In the genomic region with DNA sequence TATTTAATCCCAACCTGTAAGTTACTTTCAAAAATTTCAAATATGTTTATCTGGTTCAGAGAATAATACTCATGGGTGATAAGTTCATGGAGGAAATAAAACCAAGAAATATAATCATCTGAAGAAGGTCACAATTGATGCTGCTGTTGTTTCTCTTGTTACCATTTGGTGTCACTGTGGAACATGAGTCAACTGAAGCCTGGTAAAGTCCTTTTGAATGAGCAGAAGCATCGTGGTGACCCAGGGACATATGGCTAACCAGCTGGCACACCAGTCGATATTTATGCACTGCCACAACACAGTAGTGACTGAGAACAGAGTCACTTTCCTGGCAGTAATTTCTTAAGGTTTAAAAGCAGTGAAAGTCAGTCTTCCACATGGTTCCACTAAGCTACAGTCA, we compare ENCODE assay signal across 11 cellular contexts.
DNase-seq lines count a peak whose midpoint lies in the region; ATAC-seq and TF ChIP-seq lines count a peak whose summit lies in the region.
"Had no signal": no experiment of that assay in that cellular context is flagged by ENCODE, and none has a peak within 500 bp of the region (broad histone marks: within the 10 kb centered on the region; RNA-seq: fewer than 3 reads in every experiment).

No MANE protein-coding gene starts in this region.

- DNase-seq in Kasumi-1 (lab: John Stamatoyannopoulos, UW) (peak; percentile 9 to 13), SK-MEL-5 (ENCODE audit: low read depth, low spot score) (peak; percentile 34), iPS-NIHi7 (ENCODE audit: extremely low spot score) (peak; percentile 44), OCI-M2 (lab: John Stamatoyannopoulos, UW; ENCODE audit: unreplicated experiment) (no peak)
- no peak for DNase-seq in stimulated activated naive CD4-positive, alpha-beta T cell treated with Interleukin-2 at 50 U/mL for 16 hours (lab: John Stamatoyannopoulos, UW)
- DNase-seq: activated CD4-positive, alpha-beta T cell treated with anti-CD3 and anti-CD28 coated beads for 36 hours; activated effector memory CD4-positive, alpha-beta T cell treated with anti-CD3 and anti-CD28 coated beads, Interleukin-2, amount 50 U/mL, for 16 hours; caudate nucleus; stimulated activated naive CD8-positive, alpha-beta T cell treated with anti-CD3 and anti-CD28 coated beads, Interleukin-15, Interleukin-2, amounts not matched to agents 100 U/mL and 50 U/mL, for 24 hours had no signal

- in situ Hi-C loops in SK-MEL-5 (cut with HindIII; ENCODE audit: low pct_unique_long_range_greater_than_20kb, low sequenced_read_pairs) = no loop called here

- no peak for ATAC-seq in HG03095 (IDR thresholded peaks at IDR 0.05; ENCODE audit: unreplicated experiment)
- ATAC-seq: activated CD4-positive, alpha-beta T cell treated with anti-CD3 and anti-CD28 coated beads for 36 hours; stimulated activated naive CD8-positive, alpha-beta T cell treated with anti-CD3 and anti-CD28 coated beads, Interleukin-15, Interleukin-2, amounts not matched to agents 100 U/mL and 50 U/mL, for 24 hours had no signal

- TF ChIP-seq CTCF in GM12872 (IDR thresholded peaks at IDR 0.05; ENCODE audit: insufficient read depth, low read depth, low read length) = peak; percentile 23; the same call in 1 of the 3 replicates

Comparison
In these comparisons a context has a peak if more than half of its experiments do, and no peak if none do; other contexts are left out.
1. DNase-seq: peak in Kasumi-1 (2 of 2), SK-MEL-5 (single experiment) and iPS-NIHi7 (single experiment); none in stimulated activated naive CD4-positive, alpha-beta T cell treated with Interleukin-2 at 50 U/mL for 16 hours (single experiment) and OCI-M2 (single experiment).